ENCODE assay signal across 9 cellular contexts in the genomic region with DNA sequence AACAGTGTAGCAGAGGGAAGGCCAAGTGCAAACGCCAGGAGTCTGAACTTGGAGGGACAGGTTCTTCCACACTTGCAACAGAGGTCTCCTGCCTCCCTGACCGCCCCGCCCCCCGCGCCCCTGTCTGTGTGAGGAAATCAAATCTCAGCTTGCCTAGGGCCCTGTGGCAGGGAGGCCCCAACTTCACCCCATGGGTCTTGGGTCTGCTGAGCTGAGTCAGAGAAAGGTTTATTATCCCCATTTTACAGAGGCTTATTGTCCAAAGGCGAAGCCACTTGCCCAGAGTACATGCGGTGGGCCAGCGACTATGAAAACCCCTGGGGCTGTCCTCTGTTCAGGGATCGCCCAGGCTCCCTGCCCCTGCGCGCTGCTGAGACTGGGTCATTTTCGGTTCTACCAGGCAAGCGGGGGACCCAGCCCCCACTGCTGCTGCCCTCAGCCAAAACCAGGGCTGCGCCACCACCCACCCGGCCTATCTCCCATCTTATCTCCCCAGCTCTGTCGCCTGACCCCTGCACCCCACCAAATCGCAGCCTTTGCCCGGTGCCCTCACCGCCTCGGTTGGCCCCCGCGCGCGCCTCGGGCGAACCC. TPM values are rescaled to one million over a fixed set of nuclear protein-coding genes. Genes with fewer than 3 reads are reported as not detected.
DNase-seq lines count a peak whose midpoint lies in the region; ATAC-seq and TF ChIP-seq lines count a peak whose summit lies in the region.
"Had no signal": no experiment of that assay in that cellular context is flagged by ENCODE, and none has a peak within 500 bp of the region (broad histone marks: within the 10 kb centered on the region; RNA-seq: fewer than 3 reads in every experiment).

No MANE protein-coding gene starts in this region.

- peak overlapping the region; percentile 63 for H3K4me3 ChIP-seq in SJCRH30
- peak overlapping the region; percentile 82 to 98 for H3K4me3 ChIP-seq in prostate gland

- TF ChIP-seq POLR2A in prostate gland (IDR thresholded peaks at IDR 0.05): no peak

- TF ChIP-seq CTCF in prostate gland (IDR thresholded peaks at IDR 0.05): peak in 1 of 4 experiments; percentile 22

- peaks cover 6% of the 10 kb centered on the region; the same call in 1 of the 2 replicates for H3K4me1 ChIP-seq in SJCRH30
- H3K4me1 ChIP-seq in prostate gland (replicated peaks): peaks cover 15% of the 10 kb centered on the region

- H3K27ac ChIP-seq in SJCRH30 (no peak overlapping the region; the same call in 1 of the 2 replicates), prostate gland (peak overlapping the region; percentile 92 to 93)

- intact Hi-C loops in Right ventricle myocardium superior (cut with DNase I): loop anchor here (5.0 to 10.0 kb wide), 2 partner anchors 44 to 53 kb away; no protein-coding TSS in a partner anchor
- intact Hi-C loops in prostate gland (cut with DNase I): no loop called here

- no peaks in the 10 kb centered on the region for H3K36me3 ChIP-seq in SJCRH30
- no peaks in the 10 kb centered on the region for H3K36me3 ChIP-seq in prostate gland

- 28% methylated on average over 26 of the region's 26 CpGs for WGBS in prostate gland

- H3K27me3 ChIP-seq in SJCRH30 (no peaks in the 10 kb centered on the region; the same call in 1 of the 2 replicates), prostate gland (replicated peaks; ENCODE audit: insufficient read depth) (no peaks in the 10 kb centered on the region)

- ATAC-seq in Right ventricle myocardium superior (ENCODE audit: poor library complexity): peak; percentile 11

- H3K9me3 ChIP-seq in SJCRH30 (replicated peaks) (no peaks in the 10 kb centered on the region), prostate gland (no peaks in the 10 kb centered on the region)

- DNase-seq in GM03348 (ENCODE audit: low spot score): peak; percentile 5
- DNase-seq in SJCRH30: peak; percentile 18 to 43
- no peak for DNase-seq in Right ventricle myocardium superior
- DNase-seq in prostate gland (ENCODE audit: low spot score): peak; percentile 70
- no peak for DNase-seq in middle frontal gyrus (ENCODE audit: extremely low spot score, low spot score)
- no peak for DNase-seq in hepatic stellate cell (ENCODE audit: low spot score)
- DNase-seq in NCI-H446 (lab: John Stamatoyannopoulos, UW): no peak
- no peak for DNase-seq in CD1c-positive myeloid dendritic cell (ENCODE audit: extremely low spot score)

RNA-seq across cellular contexts. Expression of a gene that starts 1.0 kb away (rescaled TPM):
- total RNA-seq in SJCRH30 (2014; rRNA removed; shearing (Covaris generic)): 9.3 and 9.9 TPM in 2 replicates
- total RNA-seq in Right ventricle myocardium superior (19.1 TPM), prostate gland (100 to 1,000 TPM; 170 to 176 TPM)

RNA-seq across cellular contexts. Expression of a gene that starts 58.8 kb away (rescaled TPM):
- total RNA-seq in SJCRH30 (2014; rRNA removed; shearing (Covaris generic)): 0.02 TPM in 1 of 2 replicates, not detected in the other
- total RNA-seq in Right ventricle myocardium superior (not detected), prostate gland (1 to 10 TPM; 3.1 to 5.2 TPM)
- total RNA-seq: glomerular endothelial cell had no signal

Comparison
In these comparisons a context has a peak if more than half of its experiments do, and no peak if none do; other contexts are left out.
1. DNase-seq: peak in GM03348 (single experiment), SJCRH30 (2 of 2) and prostate gland (single experiment); none in Right ventricle myocardium superior (single experiment), middle frontal gyrus (single experiment), hepatic stellate cell (single experiment), NCI-H446 (0 of 2) and CD1c-positive myeloid dendritic cell (single experiment).